ENCODE assay signal across 12 cellular contexts in the genomic region with DNA sequence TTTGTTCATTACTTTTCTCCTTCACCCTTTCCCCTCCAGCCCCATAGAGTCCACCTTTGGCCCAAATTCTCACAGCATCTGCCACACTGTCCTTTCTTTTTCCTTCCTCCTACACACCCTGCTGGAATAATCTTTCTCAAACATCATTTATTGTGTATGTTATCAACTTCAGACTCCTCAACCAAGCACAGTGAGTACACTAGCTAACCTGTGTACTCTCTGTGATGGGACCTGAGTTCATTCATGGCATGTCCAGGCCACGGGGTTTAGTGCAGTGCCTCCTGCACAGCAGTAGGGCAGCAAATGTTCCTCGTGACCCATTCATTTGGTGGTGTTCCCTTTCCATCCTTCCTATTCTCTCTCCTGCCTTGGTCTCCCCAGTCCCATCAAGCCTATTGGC. TPM values are rescaled to one million over a fixed set of nuclear protein-coding genes. Genes with fewer than 3 reads are reported as not detected.
A peak's percentile ranks its signal among the peaks of the same experiment; 100 is the strongest.
DNase-seq lines count a peak whose midpoint lies in the region; ATAC-seq and TF ChIP-seq lines count a peak whose summit lies in the region.
"Had no signal": no experiment of that assay in that cellular context is flagged by ENCODE, and none has a peak within 500 bp of the region (broad histone marks: within the 10 kb centered on the region; RNA-seq: fewer than 3 reads in every experiment).

No MANE protein-coding gene starts in this region.

- peak overlapping the region; percentile 48 for H3K4me3 Mint-ChIP-seq in activated naive CD4-positive, alpha-beta T cell treated with anti-CD3 and anti-CD28 coated beads, Interleukin-2, amount 50 U/mL, for 24 hours
- H3K4me3 Mint-ChIP-seq in naive thymus-derived CD4-positive, alpha-beta T cell = peak overlapping the region; percentile 17 to 92 (median 84)

- TF ChIP-seq CTCF in mammary epithelial cell (conservative IDR thresholded peaks at IDR 0.05 in 1 of 2, IDR thresholded peaks at IDR 0.05 in 1 of 2; ENCODE audit: extremely low read depth in 1 of 2, insufficient read depth in 1 of 2, low read depth in 1 of 2, low read length in 2 of 2) = no peak
- TF ChIP-seq CTCF in transverse colon (IDR thresholded peaks at IDR 0.05) = peak in 2 of 5 experiments; percentile 32 to 40

- H3K4me1 ChIP-seq in mammary epithelial cell (ENCODE audit: insufficient read depth, low read length) (peaks cover 85% of the 10 kb centered on the region), transverse colon (peaks cover 75 to 91% (median 86%) of the 10 kb centered on the region in 4 donors)
- peaks cover 74 to 83% of the 10 kb centered on the region in 2 donors for H3K4me1 ChIP-seq in naive thymus-derived CD4-positive, alpha-beta T cell (ENCODE audit: control insufficient read depth in 2 of 2, insufficient read depth in 2 of 2, low read length in 2 of 2)

- H3K27me3 Mint-ChIP-seq in activated naive CD4-positive, alpha-beta T cell treated with anti-CD3 and anti-CD28 coated beads, Interleukin-2, amount 50 U/mL, for 24 hours = no peaks in the 10 kb centered on the region
- no peaks in the 10 kb centered on the region for H3K27me3 Mint-ChIP-seq in naive thymus-derived CD4-positive, alpha-beta T cell

- no peaks in the 10 kb centered on the region for H3K9me3 ChIP-seq in mammary epithelial cell (replicated peaks; ENCODE audit: insufficient read depth, low read length)
- H3K9me3 ChIP-seq in naive thymus-derived CD4-positive, alpha-beta T cell (ENCODE audit: control insufficient read depth in 2 of 3, low read length in 3 of 3) = no peaks in the 10 kb centered on the region
- no peaks in the 10 kb centered on the region for H3K9me3 ChIP-seq in transverse colon
- H3K9me3 ChIP-seq: BE2C had no signal

- peak overlapping the region; percentile 83 for H3K9ac ChIP-seq in mammary epithelial cell (ENCODE audit: insufficient read depth, low read length)

- POLR2A ChIA-PET in naive thymus-derived CD4-positive, alpha-beta T cell (lab: Charles Lee) = interaction anchor here (0.7 to 12.1 kb wide), 7 partner anchors 11 to 130 kb away, joined by 4 to 157 read pairs (median 50); no protein-coding TSS in a partner anchor

- H3K36me3 Mint-ChIP-seq in activated naive CD4-positive, alpha-beta T cell treated with anti-CD3 and anti-CD28 coated beads, Interleukin-2, amount 50 U/mL, for 24 hours = no peaks in the 10 kb centered on the region
- no peaks in the 10 kb centered on the region for H3K36me3 Mint-ChIP-seq in activated naive CD4-positive, alpha-beta T cell treated with anti-CD3 and anti-CD28 coated beads, Interleukin-2, amount 50 U/mL, for 72 hours
- H3K36me3 Mint-ChIP-seq in naive thymus-derived CD4-positive, alpha-beta T cell = no peaks in the 10 kb centered on the region

- H2AFZ ChIP-seq in mammary epithelial cell (ENCODE audit: low read depth, low read length) = peak overlapping the region; percentile 9

- intact Hi-C loops in mammary epithelial cell (cut with micrococcal nuclease) = loop anchor here (5.0 kb wide), 1 partner anchor 127 kb away; no protein-coding TSS in a partner anchor
- intact Hi-C loops in naive thymus-derived CD4-positive, alpha-beta T cell (cut with micrococcal nuclease) = loop anchor here (2.0 to 10.0 kb wide), 3 partner anchors 127 to 365 kb away; partner anchors contain the start of gene RPL10A (in 1 of the 2)
- intact Hi-C loops in transverse colon (cut with DNase I; ENCODE audit: low total_unique reads) = no loop called here

- H3K9me3 Mint-ChIP-seq in activated naive CD4-positive, alpha-beta T cell treated with anti-CD3 and anti-CD28 coated beads, Interleukin-2, amount 50 U/mL, for 24 hours = no peaks in the 10 kb centered on the region
- H3K9me3 Mint-ChIP-seq in activated naive CD4-positive, alpha-beta T cell treated with anti-CD3 and anti-CD28 coated beads, Interleukin-2, amount 50 U/mL, for 72 hours = no peaks in the 10 kb centered on the region
- H3K9me3 Mint-ChIP-seq in naive thymus-derived CD4-positive, alpha-beta T cell = no peaks in the 10 kb centered on the region

- H3K36me3 ChIP-seq in mammary epithelial cell (ENCODE audit: insufficient read depth, low read length) (no peaks in the 10 kb centered on the region), transverse colon (no peaks in the 10 kb centered on the region)
- peaks cover 0 to 3% (median 0%) of the 10 kb centered on the region in 3 experiments for H3K36me3 ChIP-seq in naive thymus-derived CD4-positive, alpha-beta T cell (ENCODE audit: control insufficient read depth in 2 of 3, insufficient read depth in 3 of 3, low read length in 3 of 3)
- H3K36me3 ChIP-seq: BE2C had no signal

- WGBS in mammary epithelial cell (ENCODE audit: low coverage, missing lambda C conversion rate) = 47% methylated on average over 2 of the region's 2 CpGs
- 27 to 48% methylated on average over 2 of the region's 2 CpGs for WGBS in transverse colon (ENCODE audit: low coverage in 1 of 2), 2 donors

- in situ Hi-C loops in mammary epithelial cell (cut with MboI; ENCODE audit: low sequenced_read_pairs in 2 of 2) = loop anchor here (5.0 to 25.0 kb wide), 4 partner anchors 37 to 442 kb away; partner anchors contain the start of genes DEF6 (in 1 of the 2) and FKBP5 (in 1 of the 2)
- in situ Hi-C loops in transverse colon (cut with MboI; ENCODE audit: low pct_ligation_motif_present in 1 of 4, low pct_unique_long_range_greater_than_20kb in 1 of 4, low sequenced_read_pairs in 3 of 4) = loop anchor here in 3 of 4 donors (5.0 to 25.0 kb wide), 4 partner anchors 37 to 392 kb away; partner anchors contain the start of gene PPARD (in 1 of the 3)
- in situ Hi-C loops in KBM-7 (cut with MboI; ENCODE audit: low pct_unique_long_range_greater_than_20kb, low sequenced_read_pairs) = loop anchor here (25.0 kb wide), 1 partner anchor 417 kb away; no protein-coding TSS in a partner anchor

- H3K27me3 ChIP-seq in mammary epithelial cell (ENCODE audit: insufficient read depth, low read length) = no peaks in the 10 kb centered on the region
- H3K27me3 ChIP-seq in naive thymus-derived CD4-positive, alpha-beta T cell (ENCODE audit: control insufficient read depth in 2 of 2, insufficient read depth in 2 of 2, low read length in 2 of 2) = no peaks in the 10 kb centered on the region
- H3K27me3 ChIP-seq in transverse colon = no peaks in the 10 kb centered on the region
- H3K27me3 ChIP-seq: BE2C had no signal

- peak overlapping the region; percentile 73 for H3K27ac Mint-ChIP-seq in activated naive CD4-positive, alpha-beta T cell treated with anti-CD3 and anti-CD28 coated beads, Interleukin-2, amount 50 U/mL, for 24 hours
- H3K27ac Mint-ChIP-seq in activated naive CD4-positive, alpha-beta T cell treated with anti-CD3 and anti-CD28 coated beads, Interleukin-2, amount 50 U/mL, for 72 hours = peak overlapping the region in 1 of 2 donors; percentile 69
- peak overlapping the region; percentile 90 to 99 (median 94) for H3K27ac Mint-ChIP-seq in naive thymus-derived CD4-positive, alpha-beta T cell

- H3K27ac ChIP-seq in mammary epithelial cell (ENCODE audit: insufficient read depth, low read depth, low read length) (peak overlapping the region; percentile 94), transverse colon (peak overlapping the region; percentile 99 to 100 (median 100))
- H3K27ac ChIP-seq in naive thymus-derived CD4-positive, alpha-beta T cell (ENCODE audit: low read depth, low read length) = peak overlapping the region; percentile 97

- H3K4me3 ChIP-seq in mammary epithelial cell (replicated peaks in 1 of 3; ENCODE audit: insufficient read depth in 1 of 3, low read depth in 2 of 3, low read length in 3 of 3) = no peak overlapping the region
- no peak overlapping the region for H3K4me3 ChIP-seq in naive thymus-derived CD4-positive, alpha-beta T cell (ENCODE audit: low read length)
- H3K4me3 ChIP-seq in transverse colon = no peak overlapping the region

- H3K4me1 Mint-ChIP-seq in activated naive CD4-positive, alpha-beta T cell treated with anti-CD3 and anti-CD28 coated beads, Interleukin-2, amount 50 U/mL, for 24 hours = peaks cover 84% of the 10 kb centered on the region
- H3K4me1 Mint-ChIP-seq in naive thymus-derived CD4-positive, alpha-beta T cell = peaks cover 58 to 87% (median 78%) of the 10 kb centered on the region in 7 donors

- peak; percentile 76 for TF ChIP-seq POLR2A in transverse colon (IDR thresholded peaks at IDR 0.05)

- peak; percentile 97 for TF ChIP-seq EP300 in transverse colon (IDR thresholded peaks at IDR 0.05; ENCODE audit: low read depth)

- no peaks in the 10 kb centered on the region for H3K79me2 ChIP-seq in mammary epithelial cell (ENCODE audit: insufficient read depth, low read length)

- CTCF ChIA-PET in mammary epithelial cell (lab: Charles Lee; ENCODE audit: low non-redundant PET) = no interaction called here
- CTCF ChIA-PET in naive thymus-derived CD4-positive, alpha-beta T cell (lab: Charles Lee) = interaction anchor here (0.7 kb wide), 1 partner anchor 155 kb away, joined by 3 read pairs; no protein-coding TSS in a partner anchor

- no TSS peak for BruUV-seq in mammary epithelial cell (replicated peaks; lab: Mats Ljungman, UMichigan)

- dilution Hi-C loops in mammary epithelial cell (cut with HindIII; ENCODE audit: low sequenced_read_pairs) = loop anchor here (5.0 kb wide), 2 partner anchors 37 to 72 kb away; no protein-coding TSS in a partner anchor

- no peaks in the 10 kb centered on the region for H4K20me1 ChIP-seq in mammary epithelial cell (ENCODE audit: insufficient read depth, low read length)

- no peak for DNase-seq in activated naive CD4-positive, alpha-beta T cell treated with anti-CD3 and anti-CD28 coated beads, Interleukin-2, amount 50 U/mL, for 72 hours (ENCODE audit: low spot score in 2 of 2)
- DNase-seq in mammary epithelial cell = no peak
- no peak for DNase-seq in naive thymus-derived CD4-positive, alpha-beta T cell
- peak; percentile 69 for DNase-seq in transverse colon
- no peak for DNase-seq in KBM-7
- no peak for DNase-seq in OCI-M2 (lab: John Stamatoyannopoulos, UW; ENCODE audit: unreplicated experiment)
- no peak for DNase-seq in NCI-H1694 (lab: John Stamatoyannopoulos, UW)
- DNase-seq: BE2C, KG1 had no signal

- no peak overlapping the region for H3K4me2 ChIP-seq in mammary epithelial cell (ENCODE audit: insufficient read depth, low read depth, low read length)

- ATAC-seq in activated naive CD4-positive, alpha-beta T cell treated with anti-CD3 and anti-CD28 coated beads, Interleukin-2, amount 50 U/mL, for 72 hours = no peak
- ATAC-seq in naive thymus-derived CD4-positive, alpha-beta T cell = no peak

RNA-seq across cellular contexts. Expression of gene ARMC12, which starts 7.1 kb away (rescaled TPM):
- total RNA-seq in activated naive CD4-positive, alpha-beta T cell treated with anti-CD3 and anti-CD28 coated beads, Interleukin-2, amount 50 U/mL, for 72 hours = 1 to 10 TPM; 1.2 to 5.9 TPM
- total RNA-seq in mammary epithelial cell (under 1 TPM in 1 of 2 donors, not detected in 1; 0.73 TPM), transverse colon (1 to 10 TPM in 1 of 4 donors, under 1 TPM in 1, not detected in 2; 0.68 to 1.5 TPM)
- polyA plus RNA-seq in mammary epithelial cell = 0.32 TPM
- not detected for polyA minus RNA-seq in mammary epithelial cell
- total RNA-seq in naive thymus-derived CD4-positive, alpha-beta T cell = 1 to 10 TPM in 4 of 5 experiments, under 1 TPM in 1; 0.78 to 1.8 (median 1.4) TPM
- polyA plus RNA-seq in naive thymus-derived CD4-positive, alpha-beta T cell = 1 to 10 TPM; 1.0 to 1.2 TPM

RNA-seq across cellular contexts. Expression of gene FKBP5, which starts 41.0 kb away (rescaled TPM):
- total RNA-seq in activated naive CD4-positive, alpha-beta T cell treated with anti-CD3 and anti-CD28 coated beads, Interleukin-2, amount 50 U/mL, for 72 hours = 100 to 1,000 TPM in 1 of 2 donors, 10 to 100 TPM in 1; 70.1 to 229 TPM
- total RNA-seq in mammary epithelial cell (10 to 100 TPM; 60.7 to 97.9 TPM), transverse colon (100 to 1,000 TPM in 3 of 4 donors, 10 to 100 TPM in 1; 82.8 to 299 (median 254) TPM)
- 57.9 TPM for polyA plus RNA-seq in mammary epithelial cell
- polyA minus RNA-seq in mammary epithelial cell = 96.0 TPM
- total RNA-seq in naive thymus-derived CD4-positive, alpha-beta T cell = 10 to 100 TPM; 56.7 to 83.3 (median 79.4) TPM
- 100 to 1,000 TPM; 101 to 324 TPM for polyA plus RNA-seq in naive thymus-derived CD4-positive, alpha-beta T cell

RNA-seq across cellular contexts. Expression of gene CLPSL2, which starts 46.7 kb away (rescaled TPM):
- total RNA-seq in activated naive CD4-positive, alpha-beta T cell treated with anti-CD3 and anti-CD28 coated beads, Interleukin-2, amount 50 U/mL, for 72 hours = under 1 TPM in 1 of 2 donors, not detected in 1; 0.74 TPM
- total RNA-seq in mammary epithelial cell (not detected), transverse colon (not detected)
- not detected for polyA plus RNA-seq in mammary epithelial cell
- polyA minus RNA-seq in mammary epithelial cell = not detected
- not detected for total RNA-seq in naive thymus-derived CD4-positive, alpha-beta T cell
- not detected for polyA plus RNA-seq in naive thymus-derived CD4-positive, alpha-beta T cell
- total RNA-seq: epithelial cell of proximal tubule had no signal
- polyA plus RNA-seq: neural cell had no signal

RNA-seq across cellular contexts. Expression of gene CLPSL1, which starts 51.1 kb away (rescaled TPM):
- not detected for total RNA-seq in activated naive CD4-positive, alpha-beta T cell treated with anti-CD3 and anti-CD28 coated beads, Interleukin-2, amount 50 U/mL, for 72 hours
- not detected for total RNA-seq in mammary epithelial cell
- polyA plus RNA-seq in mammary epithelial cell = not detected
- polyA minus RNA-seq in mammary epithelial cell = not detected
- not detected for total RNA-seq in naive thymus-derived CD4-positive, alpha-beta T cell
- not detected for polyA plus RNA-seq in naive thymus-derived CD4-positive, alpha-beta T cell
- total RNA-seq in transverse colon = not detected
- total RNA-seq: epithelial cell of proximal tubule had no signal
- polyA plus RNA-seq: neural cell had no signal
